14 cellular contexts compared by ENCODE assay signal in genomic region chr17:17580662-17581470, GRCh38. TPM values are rescaled to one million over a fixed set of nuclear protein-coding genes. Genes with fewer than 3 reads are reported as not detected.
DNase-seq lines count a peak whose midpoint lies in the region; ATAC-seq lines count a peak whose summit lies in the region.
"Had no signal": no experiment of that assay in that cellular context is flagged by ENCODE, and none has a peak within 500 bp of the region (broad histone marks: within the 10 kb centered on the region; RNA-seq: fewer than 3 reads in every experiment).

No MANE protein-coding gene starts in this region.

- ATAC-seq in HG02571 (IDR thresholded peaks at IDR 0.05; ENCODE audit: unreplicated experiment) = no peak

- peaks cover 24% of the 10 kb centered on the region for H3K79me1 ChIP-seq in mesenchymal stem cell (replicated peaks; ENCODE audit: low read length, poor library complexity, severe bottlenecking)

- no peak overlapping the region for H3K4me3 ChIP-seq in H7 (ENCODE audit: insufficient read depth, low read depth, low read length)
- H3K4me3 ChIP-seq in mesenchymal stem cell (ENCODE audit: insufficient read depth in 1 of 2, low read depth in 1 of 2, low read length in 2 of 2) = peak overlapping the region in 1 of 2 experiments; percentile 20

- H3K23ac ChIP-seq in mesenchymal stem cell (ENCODE audit: low read length in 2 of 2) = no peak overlapping the region

- no peaks in the 10 kb centered on the region for H3K27me3 ChIP-seq in H7 (ENCODE audit: control insufficient read depth, insufficient read depth, low read length)
- H3K27me3 ChIP-seq in mesenchymal stem cell (ENCODE audit: control insufficient read depth in 1 of 2, insufficient read depth in 1 of 2, low read length in 2 of 2) = no peaks in the 10 kb centered on the region

- no peak overlapping the region for H3K18ac ChIP-seq in mesenchymal stem cell (ENCODE audit: low read depth in 1 of 2, low read length in 2 of 2)

- no peak overlapping the region for H2BK15ac ChIP-seq in mesenchymal stem cell (ENCODE audit: low read depth, poor library complexity, severe bottlenecking)

- no peak overlapping the region for H3K4me2 ChIP-seq in mesenchymal stem cell (ENCODE audit: low read length, poor library complexity, severe bottlenecking)

- no peak overlapping the region for H2BK12ac ChIP-seq in mesenchymal stem cell (ENCODE audit: low read length in 2 of 2)

- H4K8ac ChIP-seq in mesenchymal stem cell (ENCODE audit: low read length) = peak overlapping the region; percentile 1

- no peak overlapping the region for H3K14ac ChIP-seq in mesenchymal stem cell (ENCODE audit: low read length in 2 of 2)

- no peak overlapping the region for H3K27ac ChIP-seq in mesenchymal stem cell (ENCODE audit: low read length, poor library complexity, severe bottlenecking)
- H3K27ac ChIP-seq in caudate nucleus (ENCODE audit: low read depth, low read length) = no peak overlapping the region

- DNase-seq in ACHN (peak; percentile 29), H7 (peak; percentile 30), amniotic epithelial cell (ENCODE audit: low read depth) (peak; percentile 52), mesenchymal stem cell (peak; percentile 13), NCI-H2196 (lab: John Stamatoyannopoulos, UW; ENCODE audit: unreplicated experiment) (no peak), germinal center (ENCODE audit: low spot score) (no peak), caudate nucleus (lab: John Stamatoyannopoulos, UW) (no peak)
- DNase-seq: activated CD4-positive, CD25-positive, alpha-beta regulatory T cell; activated CD8-positive, alpha-beta memory T cell treated with anti-CD3 and anti-CD28 coated beads, Interleukin-2, amount 50 U/mL, for 4 hours; Kasumi-1; NCI-H2029; retina; stimulated activated CD4-positive, alpha-beta T cell treated with anti-CD3 and anti-CD28 coated beads, Interleukin-4, amount 100 ng/mL, for 24 hours had no signal

- H2AFZ ChIP-seq in mesenchymal stem cell (ENCODE audit: low read depth, low read length) = no peak overlapping the region

- H3K4me1 ChIP-seq in mesenchymal stem cell (ENCODE audit: control insufficient read depth, insufficient read depth, low read depth, low read length) = peaks cover 26% of the 10 kb centered on the region

- in situ Hi-C loops in ACHN (cut with HindIII; ENCODE audit: low pct_ligation_motif_present, low pct_unique_long_range_greater_than_20kb, low sequenced_read_pairs) = no loop called here

- H4K91ac ChIP-seq in mesenchymal stem cell (ENCODE audit: low read length) = no peak overlapping the region

- H3K9me3 ChIP-seq in mesenchymal stem cell (ENCODE audit: control insufficient read depth, low read length) = no peaks in the 10 kb centered on the region

- H2AK5ac ChIP-seq in mesenchymal stem cell (ENCODE audit: low read length, severe bottlenecking) = no peak overlapping the region

- no peak overlapping the region for H3K4ac ChIP-seq in mesenchymal stem cell (ENCODE audit: low read depth in 1 of 2, low read length in 2 of 2)

- no peak overlapping the region for H2BK120ac ChIP-seq in mesenchymal stem cell (ENCODE audit: low read depth, low read length)

- H3K36me3 ChIP-seq in H7 (replicated peaks; ENCODE audit: control insufficient read depth, insufficient read depth, low read length) (no peaks in the 10 kb centered on the region; the same call in 1 of the 2 replicates), mesenchymal stem cell (ENCODE audit: control insufficient read depth in 1 of 2, insufficient read depth in 2 of 2, low read depth in 1 of 2, low read length in 2 of 2) (peaks cover 0 to 10% of the 10 kb centered on the region in 2 experiments)

- peak overlapping the region; percentile 38 for H3K9ac ChIP-seq in mesenchymal stem cell (ENCODE audit: low read length)

- WGBS in mesenchymal stem cell = 72% methylated on average over 8 of the region's 8 CpGs

- no peak overlapping the region for H2BK5ac ChIP-seq in mesenchymal stem cell (ENCODE audit: low read depth, low read length, poor library complexity, severe bottlenecking)

RNA-seq across cellular contexts. Expression of gene PEMT, which starts 10.6 kb away (rescaled TPM):
- total RNA-seq in H7 (2014; rRNA removed; shearing (Covaris generic)) = 99.1 and 126 TPM in 2 replicates
- 19.1 TPM for polyA plus RNA-seq in mesenchymal stem cell (2013, experiment 1 of 2)
- 20.6 TPM for polyA plus RNA-seq in mesenchymal stem cell (2013, experiment 2 of 2)

Comparison
In these comparisons a context has a peak if more than half of its experiments do, and no peak if none do; other contexts are left out.
1. DNase-seq: peak in ACHN (single experiment), H7 (single experiment), amniotic epithelial cell (single experiment) and mesenchymal stem cell (single experiment); none in NCI-H2196 (single experiment), germinal center (single experiment) and caudate nucleus (0 of 61).